ENCODE assay signal across 15 cellular contexts in the genomic region with DNA sequence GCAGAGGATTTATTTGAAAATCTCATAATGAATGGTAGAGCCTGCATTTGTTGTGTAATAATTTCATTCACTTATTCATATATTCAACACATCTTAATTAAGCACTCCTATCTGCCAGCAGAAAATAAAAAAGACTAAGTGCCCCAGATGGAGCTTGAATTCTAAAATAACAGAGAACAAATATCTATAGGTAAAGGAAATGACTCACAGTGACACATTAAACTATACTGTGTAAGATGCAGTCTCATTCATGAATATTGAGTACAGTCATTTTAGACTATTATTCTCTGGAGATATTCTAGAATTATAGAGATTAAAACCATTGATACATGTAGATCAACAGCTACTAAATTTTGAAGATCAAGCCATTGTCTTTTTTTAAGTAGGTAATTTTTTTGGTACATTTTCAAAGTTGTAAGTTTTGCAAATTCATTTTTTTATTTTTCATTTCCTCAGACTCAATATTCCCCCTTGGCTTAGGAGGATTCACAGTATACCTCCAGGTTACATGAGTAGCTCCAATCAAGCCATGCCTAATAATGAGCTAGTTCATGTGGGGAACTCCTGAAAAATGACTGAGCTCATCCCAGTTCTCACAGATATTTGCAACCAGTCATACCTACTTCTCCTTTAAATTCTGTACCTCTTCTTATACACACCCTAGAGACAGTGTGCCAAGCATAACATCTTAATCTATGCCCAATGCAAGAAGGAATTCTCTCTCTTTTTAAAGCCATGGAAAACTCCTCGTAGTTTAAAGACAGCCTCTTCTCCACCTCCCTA.
A peak's percentile ranks its signal among the peaks of the same experiment; 100 is the strongest.
DNase-seq lines count a peak whose midpoint lies in the region; ATAC-seq, FAIRE-seq and TF ChIP-seq lines count a peak whose summit lies in the region.
"Had no signal": no experiment of that assay in that cellular context is flagged by ENCODE, and none has a peak within 500 bp of the region (broad histone marks: within the 10 kb centered on the region; RNA-seq: fewer than 3 reads in every experiment).

No MANE protein-coding gene starts in this region.

- no peaks in the 10 kb centered on the region for H3K27me3 ChIP-seq in GM23338 (ENCODE audit: insufficient read depth)
- H3K27me3 ChIP-seq in PC-9 (ENCODE audit: insufficient read depth, low read depth): no peaks in the 10 kb centered on the region
- H3K27me3 ChIP-seq in H1 (replicated peaks in 1 of 4; ENCODE audit: control insufficient read depth in 3 of 4, extremely low read depth in 1 of 4, insufficient read depth in 3 of 4, low read length in 3 of 4): no peaks in the 10 kb centered on the region
- no peaks in the 10 kb centered on the region for H3K27me3 ChIP-seq in keratinocyte (ENCODE audit: control insufficient read depth, extremely low read depth, insufficient read depth, low read length)
- no peaks in the 10 kb centered on the region for H3K27me3 ChIP-seq in CD4-positive, alpha-beta memory T cell (ENCODE audit: insufficient read depth, low read length)

- no peak for FAIRE-seq in H1 (lab: Jason Lieb, UNC)
- FAIRE-seq in keratinocyte (lab: Jason Lieb, UNC): peak; percentile 86

- no peaks in the 10 kb centered on the region for H3K79me1 ChIP-seq in H1 (ENCODE audit: low read depth, low read length)

- H3K27ac ChIP-seq in GM23338 (ENCODE audit: low read depth) (peak overlapping the region; percentile 70), PC-9 (no peak overlapping the region; the same call in 1 of the 2 replicates), H1 (ENCODE audit: low read depth, low read length) (no peak overlapping the region), keratinocyte (ENCODE audit: control insufficient read depth, insufficient read depth, low read length) (peak overlapping the region; percentile 99)
- H3K27ac ChIP-seq in CD4-positive, alpha-beta memory T cell (ENCODE audit: low read depth, low read length): no peak overlapping the region

- H2BK120ac ChIP-seq in H1 (replicated peaks; ENCODE audit: low read depth, low read length): no peak overlapping the region

- peaks cover 69% of the 10 kb centered on the region for H3K79me2 ChIP-seq in GM23338 (replicated peaks; ENCODE audit: insufficient read depth)
- no peaks in the 10 kb centered on the region for H3K79me2 ChIP-seq in PC-9 (ENCODE audit: low read depth)
- H3K79me2 ChIP-seq in H1 (ENCODE audit: control insufficient read depth in 1 of 2, insufficient read depth in 2 of 2, low read length in 2 of 2): peaks cover 0 to 81% of the 10 kb centered on the region in 2 experiments; a peak in 3 of 4 replicates
- H3K79me2 ChIP-seq in keratinocyte (ENCODE audit: control insufficient read depth, insufficient read depth, low read length): no peaks in the 10 kb centered on the region

- POLR2A ChIA-PET in PC-9 (lab: Charles Lee; ENCODE audit: unreplicated experiment): interaction anchor here (0.8 kb wide), 1 partner anchor 320 kb away, joined by 9 read pairs; no protein-coding TSS in a partner anchor
- POLR2A ChIA-PET in H1 (lab: Charles Lee; ENCODE audit: partially characterized antibody): interaction anchor here (1.7 kb wide), 1 partner anchor 9 kb away, joined by 4 read pairs; no protein-coding TSS in a partner anchor
- POLR2A ChIA-PET in CD4-positive, alpha-beta memory T cell (lab: Charles Lee; ENCODE audit: partially characterized antibody): no interaction called here

- H3K9me3 ChIP-seq in PC-9 (ENCODE audit: insufficient read depth, low read depth): peaks cover 4% of the 10 kb centered on the region
- H3K9me3 ChIP-seq in H1 (ENCODE audit: insufficient read depth in 2 of 2, low read depth in 1 of 2, low read length in 1 of 2): no peaks in the 10 kb centered on the region
- no peaks in the 10 kb centered on the region for H3K9me3 ChIP-seq in keratinocyte (ENCODE audit: control insufficient read depth, low read depth, low read length)
- H3K9me3 ChIP-seq in CD4-positive, alpha-beta memory T cell (ENCODE audit: control insufficient read depth in 1 of 2, low read length in 2 of 2): no peaks in the 10 kb centered on the region
- H3K9me3 ChIP-seq: HAP-1 had no signal

- no peaks in the 10 kb centered on the region for H3K27me3 Mint-ChIP-seq in GM23338 (ENCODE audit: insufficient read depth, low read depth, poor library complexity)
- no peaks in the 10 kb centered on the region for H3K27me3 Mint-ChIP-seq in CD4-positive, alpha-beta memory T cell
- H3K27me3 Mint-ChIP-seq: CD4-positive, alpha-beta T cell had no signal

- H2BK5ac ChIP-seq in H1 (ENCODE audit: low read depth, low read length): no peak overlapping the region; the same call in 1 of the 2 replicates

- peaks cover 35% of the 10 kb centered on the region for H3K36me3 Mint-ChIP-seq in GM23338 (ENCODE audit: low read depth)
- H3K36me3 Mint-ChIP-seq in CD4-positive, alpha-beta memory T cell: no peaks in the 10 kb centered on the region

- H3K23ac ChIP-seq in H1 (ENCODE audit: insufficient read length): no peak overlapping the region

- TF ChIP-seq CTCF in GM23338 (conservative IDR thresholded peaks at IDR 0.05; ENCODE audit: low read depth in 2 of 2) (no peak), PC-9 (conservative IDR thresholded peaks at IDR 0.05) (no peak), H1 (IDR thresholded peaks at IDR 0.05; ENCODE audit: control extremely low read depth in 1 of 3, insufficient read depth in 1 of 3, low read depth in 1 of 3, low read length in 3 of 3) (no peak), keratinocyte (optimal IDR thresholded peaks at IDR 0.05 in 1 of 3, IDR thresholded peaks at IDR 0.05 in 1 of 3, conservative IDR thresholded peaks at IDR 0.05 in 1 of 3; ENCODE audit: extremely low read depth in 1 of 3, insufficient read depth in 2 of 3, low read length in 3 of 3) (no peak)

- H2AK5ac ChIP-seq in H1 (ENCODE audit: low read depth, low read length): no peak overlapping the region

- H3K9me1 ChIP-seq in keratinocyte (ENCODE audit: control insufficient read depth, extremely low read depth, insufficient read depth, low read length): no peaks in the 10 kb centered on the region

- whole genome bisulfite sequencing in H1 (ENCODE audit: extremely low coverage in 1 of 2, insufficient coverage in 1 of 2, insufficient read length in 1 of 2, insufficient replicate concordance in 2 of 2, low coverage in 1 of 2, low lambda C conversion rate in 2 of 2, missing lambda C conversion rate in 1 of 2), 2 experiments: 100% methylated on average over 1 of the region's 1 CpG; no CpG with 5 or more reads in 1 of the 2 experiments

- H4K5ac ChIP-seq in H1 (ENCODE audit: insufficient read length, low read depth, low read length): no peak overlapping the region

- dilution Hi-C loops in keratinocyte (cut with MboI; ENCODE audit: extremely low pct_ligation_motif_present, low sequenced_read_pairs): no loop called here

- no peak overlapping the region for H3K14ac ChIP-seq in H1 (ENCODE audit: insufficient read length)

- H3K4me1 Mint-ChIP-seq in GM23338: peaks cover 49% of the 10 kb centered on the region
- H3K4me1 Mint-ChIP-seq in CD4-positive, alpha-beta memory T cell: peaks cover 0 to 2% (median 0%) of the 10 kb centered on the region in 4 donors

- no peaks in the 10 kb centered on the region for H3K23me2 ChIP-seq in H1 (ENCODE audit: low read depth, low read length)

- intact Hi-C loops in PC-9 (cut with micrococcal nuclease; ENCODE audit: unreplicated experiment): no loop called here
- intact Hi-C loops in CD4-positive, alpha-beta memory T cell (cut with micrococcal nuclease): no loop called here

- no peak overlapping the region for H3K4me3 Mint-ChIP-seq in GM23338
- H3K4me3 Mint-ChIP-seq in CD4-positive, alpha-beta memory T cell: no peak overlapping the region
- H3K4me3 Mint-ChIP-seq: CD4-positive, alpha-beta T cell had no signal

- CTCF ChIA-PET in PC-9 (lab: Charles Lee) (no interaction called here), H1 (lab: Charles Lee; ENCODE audit: partially characterized antibody) (interaction anchor here (0.8 to 2.9 kb wide), 3 partner anchors 10 to 49 kb away, joined by 3 to 14 read pairs (median 8); no protein-coding TSS in a partner anchor)
- CTCF ChIA-PET in CD4-positive, alpha-beta memory T cell (lab: Charles Lee; ENCODE audit: partially characterized antibody): no interaction called here

- H3K9me2 ChIP-seq in GM23338 (ENCODE audit: insufficient read depth) (no peaks in the 10 kb centered on the region), PC-9 (ENCODE audit: insufficient read depth) (0 out of 2 replicates have a peak, but pooled peaks cover 6% of the 10 kb centered on the region)

- TF ChIP-seq POLR2A in H1 (IDR thresholded peaks at IDR 0.05; ENCODE audit: control extremely low read depth in 1 of 2, low read depth in 2 of 2, low read length in 2 of 2): no peak

- DNase-seq in GM23338 (ENCODE audit: low spot score): no peak
- no peak for DNase-seq in PC-9
- no peak for DNase-seq in H1 (ENCODE audit: low read depth in 1 of 2, low spot score in 2 of 2)
- peak; percentile 76 for DNase-seq in keratinocyte (ENCODE audit: low read depth, low spot score)
- DNase-seq in CD4-positive, alpha-beta memory T cell: no peak
- DNase-seq in HPDE6-E6E7 (ENCODE audit: extremely low spot score): no peak
- DNase-seq: ACHN; CD4-positive, alpha-beta T cell; NCI-H146; NCI-H2081 treated with DMSO at 0.1 percent for 48 hours; NCI-H526; Right ventricle myocardium superior had no signal

- BruUV-seq in PC-9 (replicated peaks; lab: Mats Ljungman, UMichigan): no TSS peak

- TF ChIP-seq RAD21 in H1 (IDR thresholded peaks at IDR 0.05 in 1 of 2, conservative IDR thresholded peaks at IDR 0.05 in 1 of 2; ENCODE audit: low read depth in 2 of 2, low read length in 2 of 2): no peak

- H2BK12ac ChIP-seq in H1 (ENCODE audit: low read depth, low read length): no peak overlapping the region

- H3K9ac ChIP-seq in H1 (replicated peaks in 1 of 4; ENCODE audit: extremely low read depth in 1 of 4, low read depth in 3 of 4, low read length in 3 of 4) (no peak overlapping the region), keratinocyte (ENCODE audit: control insufficient read depth, extremely low read depth, insufficient read depth, low read length) (peak overlapping the region; percentile 80)

- no peaks in the 10 kb centered on the region for H3F3A ChIP-seq in GM23338 (replicated peaks; ENCODE audit: low read depth)
- H3F3A ChIP-seq in PC-9 (ENCODE audit: insufficient read depth, low read depth): no peaks in the 10 kb centered on the region

- H2BK15ac ChIP-seq in H1 (ENCODE audit: low read length): no peak overlapping the region

- 0 out of 2 replicates have a peak overlapping the region, but pooled peaks have one; percentile 63 for H2BK20ac ChIP-seq in H1 (ENCODE audit: low read length)

- peak overlapping the region; percentile 77 for H3K27ac Mint-ChIP-seq in GM23338
- H3K27ac Mint-ChIP-seq in CD4-positive, alpha-beta memory T cell: no peak overlapping the region
- H3K27ac Mint-ChIP-seq: CD4-positive, alpha-beta T cell had no signal

- H3K4me3 ChIP-seq in GM23338 (no peak overlapping the region), PC-9 (no peak overlapping the region), H1 (ENCODE audit: extremely low read depth in 1 of 4, insufficient read depth in 2 of 4, low read depth in 3 of 4, low read length in 4 of 4) (no peak overlapping the region), keratinocyte (ENCODE audit: control insufficient read depth in 2 of 3, extremely low read depth in 1 of 3, insufficient read depth in 2 of 3, low read depth in 1 of 3, low read length in 3 of 3) (peak overlapping the region in 2 of 3 experiments; percentile 60 to 62)
- H3K4me3 ChIP-seq in CD4-positive, alpha-beta memory T cell (ENCODE audit: low read length in 2 of 2): no peak overlapping the region
- H3K4me3 ChIP-seq: HAP-1 had no signal

- no peaks in the 10 kb centered on the region for H3K9me3 Mint-ChIP-seq in GM23338
- peaks cover 0 to 2% (median 0%) of the 10 kb centered on the region in 8 donors for H3K9me3 Mint-ChIP-seq in CD4-positive, alpha-beta memory T cell
- H3K9me3 Mint-ChIP-seq: CD4-positive, alpha-beta T cell had no signal

- no peak overlapping the region for H3K56ac ChIP-seq in H1 (replicated peaks; ENCODE audit: insufficient read length, low read depth, low read length)

- H3K4me2 ChIP-seq in GM23338 (no peak overlapping the region), PC-9 (no peak overlapping the region), H1 (ENCODE audit: insufficient read depth in 1 of 2, low read depth in 2 of 2, low read length in 2 of 2) (no peak overlapping the region), keratinocyte (ENCODE audit: control insufficient read depth, extremely low read depth, insufficient read depth, low read depth, low read length) (peak overlapping the region; percentile 97)

- ATAC-seq in GM23338: no peak
- no peak for ATAC-seq in HG03571 (IDR thresholded peaks at IDR 0.05; ENCODE audit: unreplicated experiment)
- ATAC-seq: SK-N-SH treated with all-trans-retinoic acid at 6 μM for 48 hours had no signal

- H4K20me1 ChIP-seq in GM23338 (replicated peaks; ENCODE audit: insufficient read depth) (no peaks in the 10 kb centered on the region), PC-9 (ENCODE audit: insufficient read depth) (no peaks in the 10 kb centered on the region), H1 (replicated peaks in 1 of 2; ENCODE audit: control insufficient read depth in 1 of 2, insufficient read depth in 2 of 2, low read length in 2 of 2) (no peaks in the 10 kb centered on the region), keratinocyte (ENCODE audit: control insufficient read depth, extremely low read depth, insufficient read depth, low read length) (no peaks in the 10 kb centered on the region)

- H3K4me1 ChIP-seq in GM23338 (ENCODE audit: insufficient read depth) (peaks cover 36% of the 10 kb centered on the region), PC-9 (replicated peaks; ENCODE audit: insufficient read depth) (peaks cover 11% of the 10 kb centered on the region), H1 (replicated peaks in 1 of 4; ENCODE audit: control insufficient read depth in 3 of 4, insufficient read depth in 4 of 4, low read length in 3 of 4) (peaks cover 6 to 19% (median 12%) of the 10 kb centered on the region in 4 experiments; a peak in 6 of 7 replicates), keratinocyte (ENCODE audit: control insufficient read depth, extremely low read depth, insufficient read depth, low read length) (peaks cover 59% of the 10 kb centered on the region)
- H3K4me1 ChIP-seq in CD4-positive, alpha-beta memory T cell (ENCODE audit: insufficient read depth, low read length): no peaks in the 10 kb centered on the region
- H3K4me1 ChIP-seq: HAP-1 had no signal

- no peak overlapping the region; the same call in 1 of the 2 replicates for H3K18ac ChIP-seq in H1 (ENCODE audit: extremely low read depth, low read length)

- no peak overlapping the region for H4K8ac ChIP-seq in H1 (ENCODE audit: extremely low read depth, insufficient read depth, low read length)

- no peak overlapping the region for H4K91ac ChIP-seq in H1 (replicated peaks; ENCODE audit: insufficient read length, low read length)

- H3K36me3 ChIP-seq in GM23338 (ENCODE audit: insufficient read depth): no peaks in the 10 kb centered on the region
- no peaks in the 10 kb centered on the region for H3K36me3 ChIP-seq in PC-9 (ENCODE audit: low read depth)
- H3K36me3 ChIP-seq in H1 (ENCODE audit: control insufficient read depth in 2 of 4, insufficient read depth in 4 of 4, low read length in 3 of 4): peaks cover 0 to 2% (median 0%) of the 10 kb centered on the region in 4 experiments; a peak in 3 of 8 replicates
- H3K36me3 ChIP-seq in keratinocyte (ENCODE audit: control insufficient read depth in 2 of 2, extremely low read depth in 1 of 2, insufficient read depth in 2 of 2, low read length in 2 of 2): no peaks in the 10 kb centered on the region
- no peaks in the 10 kb centered on the region for H3K36me3 ChIP-seq in CD4-positive, alpha-beta memory T cell (ENCODE audit: insufficient read depth, low read length)
- H3K36me3 ChIP-seq: HAP-1 had no signal

- H2AFZ ChIP-seq in GM23338 (no peak overlapping the region), PC-9 (peak overlapping the region; percentile 25; the same call in 1 of the 2 replicates), H1 (ENCODE audit: low read length) (no peak overlapping the region), keratinocyte (ENCODE audit: control insufficient read depth, low read length) (peak overlapping the region; percentile 75)

- TF ChIP-seq EP300 in H1 (IDR thresholded peaks at IDR 0.05; ENCODE audit: borderline replicate concordance in 1 of 2, low read depth in 2 of 2, low read length in 2 of 2): no peak

- no peak overlapping the region for H3K4ac ChIP-seq in H1 (replicated peaks; ENCODE audit: insufficient read length, low read depth, low read length)

Comparison
In these comparisons a context has a peak if more than half of its experiments do, and no peak if none do; other contexts are left out.
1. H2AFZ ChIP-seq: peak in PC-9 (single experiment) and keratinocyte (single experiment); none in GM23338 (single experiment) and H1 (single experiment).
2. H3K27ac ChIP-seq: peak in GM23338 (single experiment) and keratinocyte (single experiment); none in PC-9 (single experiment), H1 (single experiment) and CD4-positive, alpha-beta memory T cell (single experiment).
3. H3K4me3 ChIP-seq: peak in keratinocyte (2 of 3); none in GM23338 (single experiment), PC-9 (single experiment), H1 (0 of 4) and CD4-positive, alpha-beta memory T cell (0 of 2).